Comparison of ENCODE assay signal across 9 cellular contexts in the genomic region with DNA sequence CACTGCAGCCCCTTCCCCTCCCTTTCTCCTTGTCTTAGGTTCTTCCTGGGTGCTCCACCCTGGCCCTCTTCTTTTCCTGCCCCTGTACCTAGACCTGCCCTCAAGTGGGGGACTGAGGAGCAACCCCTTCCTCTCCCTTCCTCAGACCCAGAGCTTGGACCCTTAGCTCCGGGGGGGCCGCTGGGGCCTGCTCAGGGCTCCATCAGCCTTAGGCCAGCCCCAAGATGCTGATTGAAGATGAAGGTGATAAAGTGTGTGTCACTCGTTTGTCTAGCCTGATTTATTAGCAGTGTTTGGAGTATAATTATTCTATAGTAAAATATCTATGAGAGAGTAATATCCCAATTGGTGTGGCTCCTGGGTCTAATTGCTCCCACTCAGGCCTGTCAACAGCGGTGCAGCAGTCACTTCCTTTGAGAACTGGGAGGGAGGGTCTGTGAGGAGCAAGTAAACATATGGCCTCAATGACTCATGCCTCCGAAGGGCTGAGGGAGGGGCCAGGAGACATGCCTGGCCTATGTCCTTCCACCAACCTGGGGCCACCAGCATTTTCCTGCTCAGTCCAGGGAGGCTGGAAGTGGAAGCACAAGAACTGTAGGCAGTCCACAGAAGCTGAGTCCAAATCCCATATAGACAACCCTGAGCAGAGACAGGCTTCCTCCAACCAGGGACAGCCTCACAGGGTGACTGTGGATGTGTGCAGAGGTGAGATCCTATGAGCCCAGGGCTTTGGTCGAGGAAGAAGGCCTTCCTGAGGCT.
A peak's percentile ranks its signal among the peaks of the same experiment; 100 is the strongest.
DNase-seq lines count a peak whose midpoint lies in the region; ATAC-seq and TF ChIP-seq lines count a peak whose summit lies in the region.
"Had no signal": no experiment of that assay in that cellular context is flagged by ENCODE, and none has a peak within 500 bp of the region (broad histone marks: within the 10 kb centered on the region; RNA-seq: fewer than 3 reads in every experiment).

No MANE protein-coding gene starts in this region.

- no peaks in the 10 kb centered on the region for H3K27me3 Mint-ChIP-seq in MCF 10A (ENCODE audit: insufficient read depth, unreplicated experiment)

- no peak overlapping the region for H2BK15ac ChIP-seq in mesendoderm (replicated peaks; ENCODE audit: low read depth)

- H4K5ac ChIP-seq in mesendoderm (ENCODE audit: low read length), result no peak overlapping the region

- H3K27ac ChIP-seq in mesendoderm (ENCODE audit: low read depth, low read length) (no peak overlapping the region), aorta (ENCODE audit: low read depth in 1 of 2, low read length in 2 of 2) (no peak overlapping the region)

- no peak overlapping the region for H3K4me3 Mint-ChIP-seq in MCF 10A (ENCODE audit: unreplicated experiment)

- no peak overlapping the region for H4K8ac ChIP-seq in mesendoderm (ENCODE audit: low read depth, low read length)

- no peak overlapping the region for H2BK5ac ChIP-seq in mesendoderm (ENCODE audit: low read length)

- no peaks in the 10 kb centered on the region for H3K79me1 ChIP-seq in mesendoderm (ENCODE audit: low read length)

- H3K36me3 ChIP-seq in mesendoderm (ENCODE audit: control insufficient read depth, insufficient read depth, low read length) (no peaks in the 10 kb centered on the region), aorta (ENCODE audit: control insufficient read depth in 1 of 2, insufficient read depth in 2 of 2, low read length in 1 of 2) (no peaks in the 10 kb centered on the region)

- no peak overlapping the region for H3K9ac ChIP-seq in mesendoderm (ENCODE audit: low read length)

- H3K4ac ChIP-seq in mesendoderm (ENCODE audit: low read depth, low read length), result no peak overlapping the region

- ATAC-seq in aorta (ENCODE audit: low FRiP score), result no peak

- H3K4me1 Mint-ChIP-seq in MCF 10A (ENCODE audit: insufficient read depth, unreplicated experiment), result peaks cover 8% of the 10 kb centered on the region

- no peak overlapping the region for H2AK5ac ChIP-seq in mesendoderm (ENCODE audit: low read length)

- H3K27me3 ChIP-seq in mesendoderm (ENCODE audit: insufficient read depth, low read length, poor library complexity) (no peaks in the 10 kb centered on the region), aorta (ENCODE audit: control insufficient read depth in 1 of 2, insufficient read depth in 2 of 2, low read length in 1 of 2) (no peaks in the 10 kb centered on the region)

- BruUV-seq in MCF 10A (replicated peaks; lab: Mats Ljungman, UMichigan), result no TSS peak

- DNase-seq in DMS153 treated with DMSO at 0.1 percent for 48 hours (lab: John Stamatoyannopoulos, UW; ENCODE audit: unreplicated experiment) (peak; percentile 24), NCI-H1436 treated with DMSO at 0.1 percent for 48 hours (lab: John Stamatoyannopoulos, UW) (peak; percentile 20), MCF 10A (ENCODE audit: unreplicated experiment) (peak; percentile 59), mesendoderm (peak; percentile 90), aorta (no peak), posterior vena cava (ENCODE audit: low spot score) (no peak)
- no peak for DNase-seq in stimulated activated CD4-positive, alpha-beta T cell treated with anti-CD3 and anti-CD28 coated beads, Interleukin-1b, Interleukin-23, amount 100 ng/mL, for 48 hours
- no peak for DNase-seq in stimulated activated CD4-positive, alpha-beta T cell treated with anti-CD3 and anti-CD28 coated beads, Interleukin-2, amount 100 ng/mL, for 24 hours
- DNase-seq: stimulated activated CD4-positive, alpha-beta T cell treated with anti-CD3 and anti-CD28 coated beads, Interleukin-15, amount 100 ng/mL, for 24 hours had no signal

- no peak for TF ChIP-seq CTCF in MCF 10A (IDR thresholded peaks at IDR 0.05; ENCODE audit: unreplicated experiment)

- intact Hi-C loops in MCF 10A (cut with micrococcal nuclease) (no loop called here), aorta (cut with DNase I) (no loop called here), posterior vena cava (cut with DNase I) (no loop called here)

- no peak overlapping the region for H3K4me2 ChIP-seq in mesendoderm (ENCODE audit: low read length)

- no peak overlapping the region for H2BK120ac ChIP-seq in mesendoderm (ENCODE audit: low read depth, low read length)

- H3K23ac ChIP-seq in mesendoderm (ENCODE audit: low read length), result peak overlapping the region; percentile 7

- POLR2A ChIA-PET in MCF 10A (lab: Yijun Ruan, JAX), result no interaction called here

- H3K9me3 ChIP-seq in aorta (ENCODE audit: control insufficient read depth, low read length), result no peaks in the 10 kb centered on the region

- no peak overlapping the region for H3K18ac ChIP-seq in mesendoderm (ENCODE audit: low read length)

- no peaks in the 10 kb centered on the region for H3K9me3 Mint-ChIP-seq in MCF 10A (ENCODE audit: unreplicated experiment)

- peak overlapping the region; percentile 71 for H3K27ac Mint-ChIP-seq in MCF 10A (ENCODE audit: low read depth, unreplicated experiment)

- H3K79me2 ChIP-seq in mesendoderm (ENCODE audit: control insufficient read depth, insufficient read depth, low read length), result no peaks in the 10 kb centered on the region

- no peaks in the 10 kb centered on the region for H3K36me3 Mint-ChIP-seq in MCF 10A (ENCODE audit: insufficient read depth, unreplicated experiment)

- H3K4me3 ChIP-seq in mesendoderm (ENCODE audit: low read length) (no peak overlapping the region), aorta (ENCODE audit: low read length in 2 of 2) (no peak overlapping the region)

- no CpG with 5 or more reads among the region's 6 CpGs for WGBS in mesendoderm (ENCODE audit: extremely low coverage, insufficient coverage, low lambda C conversion rate)
- WGBS in aorta, 2 donors, result 73 to 77% methylated on average over 6 of the region's 6 CpGs

- CTCF ChIA-PET in MCF 10A (lab: Yijun Ruan, JAX), result interaction anchor here (1.2 kb wide), 1 partner anchor 20 kb away, joined by 3 read pairs; no protein-coding TSS in a partner anchor

- H3K4me1 ChIP-seq in mesendoderm (ENCODE audit: control insufficient read depth, low read depth, low read length) (no peaks in the 10 kb centered on the region), aorta (ENCODE audit: control insufficient read depth in 1 of 2, insufficient read depth in 2 of 2, low read length in 2 of 2) (no peaks in the 10 kb centered on the region)

- H3K56ac ChIP-seq in mesendoderm (ENCODE audit: low read length), result peak overlapping the region; percentile 29

Comparison
In these comparisons a context has a peak if more than half of its experiments do, and no peak if none do; other contexts are left out.
1. DNase-seq: peak in DMS153 treated with DMSO at 0.1 percent for 48 hours (single experiment), NCI-H1436 treated with DMSO at 0.1 percent for 48 hours (single experiment), MCF 10A (single experiment) and mesendoderm (single experiment); none in aorta (0 of 2), stimulated activated CD4-positive, alpha-beta T cell treated with anti-CD3 and anti-CD28 coated beads, Interleukin-1b, Interleukin-23, amount 100 ng/mL, for 48 hours (single experiment), posterior vena cava (single experiment) and stimulated activated CD4-positive, alpha-beta T cell treated with anti-CD3 and anti-CD28 coated beads, Interleukin-2, amount 100 ng/mL, for 24 hours (0 of 2).